Comparison of ENCODE assay signal across 18 cellular contexts in genomic region chrX:94288325-94288724, GRCh38.
DNase-seq lines count a peak whose midpoint lies in the region; ATAC-seq, FAIRE-seq and TF ChIP-seq lines count a peak whose summit lies in the region.
"Had no signal": no experiment of that assay in that cellular context is flagged by ENCODE, and none has a peak within 500 bp of the region (broad histone marks: within the 10 kb centered on the region; RNA-seq: fewer than 3 reads in every experiment).

No MANE protein-coding gene starts in this region.

- no TSS peak for BruUV-seq in HepG2 (replicated peaks; lab: Mats Ljungman, UMichigan)

- H4K20me1 ChIP-seq in HepG2 (ENCODE audit: insufficient read depth, low read length): no peaks in the 10 kb centered on the region

- DNase-seq in HepG2 (ENCODE audit: low spot score) (no peak), NCI-H69 (lab: John Stamatoyannopoulos, UW) (peak; percentile 12), NCI-H510A treated with DMSO at 0.1 percent for 48 hours (lab: John Stamatoyannopoulos, UW) (no peak), OCI-M2 (lab: John Stamatoyannopoulos, UW; ENCODE audit: unreplicated experiment) (no peak)
- DNase-seq in stimulated activated CD4-positive, alpha-beta T cell treated with anti-CD3 and anti-CD28 coated beads, Interleukin-1b, Interleukin-23, amount 100 ng/mL, for 48 hours: no peak
- DNase-seq: activated naive CD4-positive, alpha-beta T cell treated with anti-CD3 and anti-CD28 coated beads, Interleukin-2, amount 10 ng/mL, durations not matched to agents 7 days and 5 days; Caco-2; gastrocnemius medialis; NCI-H187; posterior cingulate gyrus; stimulated activated CD4-positive, alpha-beta T cell treated with anti-CD3 and anti-CD28 coated beads, Interleukin-4, amount 100 ng/mL, for 24 hours; substantia nigra; SW 1271 had no signal

- H3K4me1 ChIP-seq in liver (ENCODE audit: control insufficient read depth in 4 of 4, insufficient read depth in 4 of 4, low read length in 3 of 4): no peaks in the 10 kb centered on the region
- H3K4me1 ChIP-seq in HepG2 (ENCODE audit: insufficient read depth, low read length): no peaks in the 10 kb centered on the region
- H3K4me1 ChIP-seq: Caco-2, gastrocnemius medialis had no signal

- CTCF ChIA-PET in HepG2 (lab: Yijun Ruan, JAX; ENCODE audit: low intra/inter-chr PET ratio, low total read pairs): no interaction called here

- H3K9me3 ChIP-seq in liver (ENCODE audit: control insufficient read depth in 4 of 4, low read length in 3 of 4) (no peaks in the 10 kb centered on the region), HepG2 (ENCODE audit: low read length) (no peaks in the 10 kb centered on the region)
- H3K9me3 ChIP-seq: Caco-2, gastrocnemius medialis had no signal

- H3K36me3 ChIP-seq in liver (ENCODE audit: control insufficient read depth in 4 of 4, insufficient read depth in 3 of 4, low read depth in 1 of 4, low read length in 3 of 4) (no peaks in the 10 kb centered on the region), HepG2 (replicated peaks in 1 of 2; ENCODE audit: control insufficient read depth in 1 of 2, insufficient read depth in 2 of 2, low read length in 2 of 2) (no peaks in the 10 kb centered on the region)
- H3K36me3 ChIP-seq: gastrocnemius medialis had no signal

- peaks cover 0 to 2% (median 0%) of the 10 kb centered on the region in 4 donors for H3K27me3 ChIP-seq in liver (ENCODE audit: control insufficient read depth in 4 of 4, insufficient read depth in 4 of 4, low read length in 3 of 4)
- no peaks in the 10 kb centered on the region for H3K27me3 ChIP-seq in HepG2 (ENCODE audit: control insufficient read depth in 1 of 2, insufficient read depth in 2 of 2, low read length in 2 of 2)
- H3K27me3 ChIP-seq: gastrocnemius medialis had no signal

- TF ChIP-seq RAD21 in liver (IDR thresholded peaks at IDR 0.05) (peak; percentile 13 to 65), HepG2 (CRISPR knock-in tag; IDR thresholded peaks at IDR 0.05) (no peak)

- H3K79me2 ChIP-seq in HepG2 (ENCODE audit: insufficient read depth, low read length): no peaks in the 10 kb centered on the region

- no peak overlapping the region for H3K9ac ChIP-seq in liver (ENCODE audit: low read depth in 1 of 2, low read length in 2 of 2)
- H3K9ac ChIP-seq in HepG2 (ENCODE audit: insufficient read depth, low read depth, low read length): no peak overlapping the region

- H2AFZ ChIP-seq in HepG2 (ENCODE audit: low read length): no peak overlapping the region

- H3K4me3 ChIP-seq in liver (ENCODE audit: low read depth in 1 of 3, low read length in 3 of 3): no peak overlapping the region
- no peak overlapping the region for H3K4me3 ChIP-seq in HepG2 (replicated peaks in 1 of 3; ENCODE audit: insufficient read depth in 1 of 3, low read depth in 2 of 3, low read length in 3 of 3)
- H3K4me3 ChIP-seq: gastrocnemius medialis had no signal

- 35% methylated on average over 2 of the region's 2 CpGs for whole genome bisulfite sequencing in liver
- WGBS in HepG2 (ENCODE audit: low lambda C conversion rate): 21% methylated on average over 2 of the region's 2 CpGs

- ATAC-seq in HepG2 (no peak), HG02973 (IDR thresholded peaks at IDR 0.05; ENCODE audit: unreplicated experiment) (no peak)
- ATAC-seq: gastrocnemius medialis had no signal

- in situ Hi-C loops in HepG2 (cut with HindIII; ENCODE audit: extremely low pct_ligation_motif_present, low pct_unique_long_range_greater_than_20kb): no loop called here

- POLR2A ChIA-PET in HepG2 (lab: Yijun Ruan, JAX): no interaction called here

- intact Hi-C loops in HepG2 (cut with micrococcal nuclease; ENCODE audit: unreplicated experiment): loop anchor here (2.0 kb wide), 1 partner anchor 414 kb away; no protein-coding TSS in a partner anchor

- no peak overlapping the region for H3K4me2 ChIP-seq in HepG2 (ENCODE audit: low read depth, low read length)

- no peak overlapping the region for H3K27ac ChIP-seq in liver (ENCODE audit: low read depth in 1 of 2, low read length in 2 of 2)
- H3K27ac ChIP-seq in HepG2 (ENCODE audit: extremely low read length, insufficient read depth, low read length): no peak overlapping the region
- H3K27ac ChIP-seq: epithelial cell of prostate, gastrocnemius medialis had no signal

- no peak for TF ChIP-seq POLR2A in HepG2 (IDR thresholded peaks at IDR 0.05; ENCODE audit: insufficient read depth in 1 of 2, low read depth in 2 of 2, low read length in 2 of 2)

- FAIRE-seq in HepG2 (lab: Jason Lieb, UNC): no peak
- FAIRE-seq in colon (lab: Jason Lieb, UNC): peak; percentile 57
- FAIRE-seq: G401.6 had no signal

- TF ChIP-seq CTCF in liver (IDR thresholded peaks at IDR 0.05; ENCODE audit: low read depth, low read length, missing input control) (no peak), HepG2 (CRISPR knock-in tag; IDR thresholded peaks at IDR 0.05) (no peak)

- TF ChIP-seq EP300 in HepG2 (IDR thresholded peaks at IDR 0.05; ENCODE audit: low read depth in 2 of 2, low read length in 2 of 2) (no peak), HepG2 (CRISPR knock-in tag; IDR thresholded peaks at IDR 0.05; ENCODE audit: borderline replicate concordance) (no peak)

TF ChIP-seq in liver, 16 proteins besides CTCF, POLR2A, EP300 and RAD21 (continues in another document):
- TF ChIP-seq FOXA2 (IDR thresholded peaks at IDR 0.05) (no peak), JUND (IDR thresholded peaks at IDR 0.05) (no peak), SP1 (IDR thresholded peaks at IDR 0.05) (no peak), NR2F2 (IDR thresholded peaks at IDR 0.05) (no peak), REST (IDR thresholded peaks at IDR 0.05) (no peak)

TF ChIP-seq in HepG2, 621 proteins besides CTCF, POLR2A, EP300 and RAD21:
- no peak for TF ChIP-seq BRD4 (CRISPR knock-in tag; IDR thresholded peaks at IDR 0.05)
- no peak for TF ChIP-seq PHF21A (CRISPR knock-in tag; IDR thresholded peaks at IDR 0.05)
- no peak for TF ChIP-seq ETV5 (CRISPR knock-in tag; IDR thresholded peaks at IDR 0.05; ENCODE audit: borderline replicate concordance)
- no peak for TF ChIP-seq CCDC6 (CRISPR knock-in tag; IDR thresholded peaks at IDR 0.05)
- no peak for TF ChIP-seq ZNF484 (CRISPR knock-in tag; IDR thresholded peaks at IDR 0.05; ENCODE audit: borderline replicate concordance, low read depth)
- TF ChIP-seq KDM5A (IDR thresholded peaks at IDR 0.05; ENCODE audit: borderline replicate concordance, low read length): no peak
- TF ChIP-seq ZNF605 (CRISPR knock-in tag; IDR thresholded peaks at IDR 0.05): no peak
- TF ChIP-seq THAP7 (CRISPR knock-in tag; IDR thresholded peaks at IDR 0.05): no peak
- TF ChIP-seq, protein P1, sequence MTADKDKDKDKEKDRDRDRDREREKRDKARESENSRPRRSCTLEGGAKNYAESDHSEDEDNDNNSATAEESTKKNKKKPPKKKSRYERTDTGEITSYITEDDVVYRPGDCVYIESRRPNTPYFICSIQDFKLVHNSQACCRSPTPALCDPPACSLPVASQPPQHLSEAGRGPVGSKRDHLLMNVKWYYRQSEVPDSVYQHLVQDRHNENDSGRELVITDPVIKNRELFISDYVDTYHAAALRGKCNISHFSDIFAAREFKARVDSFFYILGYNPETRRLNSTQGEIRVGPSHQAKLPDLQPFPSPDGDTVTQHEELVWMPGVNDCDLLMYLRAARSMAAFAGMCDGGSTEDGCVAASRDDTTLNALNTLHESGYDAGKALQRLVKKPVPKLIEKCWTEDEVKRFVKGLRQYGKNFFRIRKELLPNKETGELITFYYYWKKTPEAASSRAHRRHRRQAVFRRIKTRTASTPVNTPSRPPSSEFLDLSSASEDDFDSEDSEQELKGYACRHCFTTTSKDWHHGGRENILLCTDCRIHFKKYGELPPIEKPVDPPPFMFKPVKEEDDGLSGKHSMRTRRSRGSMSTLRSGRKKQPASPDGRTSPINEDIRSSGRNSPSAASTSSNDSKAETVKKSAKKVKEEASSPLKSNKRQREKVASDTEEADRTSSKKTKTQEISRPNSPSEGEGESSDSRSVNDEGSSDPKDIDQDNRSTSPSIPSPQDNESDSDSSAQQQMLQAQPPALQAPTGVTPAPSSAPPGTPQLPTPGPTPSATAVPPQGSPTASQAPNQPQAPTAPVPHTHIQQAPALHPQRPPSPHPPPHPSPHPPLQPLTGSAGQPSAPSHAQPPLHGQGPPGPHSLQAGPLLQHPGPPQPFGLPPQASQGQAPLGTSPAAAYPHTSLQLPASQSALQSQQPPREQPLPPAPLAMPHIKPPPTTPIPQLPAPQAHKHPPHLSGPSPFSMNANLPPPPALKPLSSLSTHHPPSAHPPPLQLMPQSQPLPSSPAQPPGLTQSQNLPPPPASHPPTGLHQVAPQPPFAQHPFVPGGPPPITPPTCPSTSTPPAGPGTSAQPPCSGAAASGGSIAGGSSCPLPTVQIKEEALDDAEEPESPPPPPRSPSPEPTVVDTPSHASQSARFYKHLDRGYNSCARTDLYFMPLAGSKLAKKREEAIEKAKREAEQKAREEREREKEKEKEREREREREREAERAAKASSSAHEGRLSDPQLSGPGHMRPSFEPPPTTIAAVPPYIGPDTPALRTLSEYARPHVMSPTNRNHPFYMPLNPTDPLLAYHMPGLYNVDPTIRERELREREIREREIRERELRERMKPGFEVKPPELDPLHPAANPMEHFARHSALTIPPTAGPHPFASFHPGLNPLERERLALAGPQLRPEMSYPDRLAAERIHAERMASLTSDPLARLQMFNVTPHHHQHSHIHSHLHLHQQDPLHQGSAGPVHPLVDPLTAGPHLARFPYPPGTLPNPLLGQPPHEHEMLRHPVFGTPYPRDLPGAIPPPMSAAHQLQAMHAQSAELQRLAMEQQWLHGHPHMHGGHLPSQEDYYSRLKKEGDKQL (CRISPR knock-in tag; IDR thresholded peaks at IDR 0.05; ENCODE audit: low read depth): no peak
